1 cellular context compared by ENCODE assay signal in the genomic region with DNA sequence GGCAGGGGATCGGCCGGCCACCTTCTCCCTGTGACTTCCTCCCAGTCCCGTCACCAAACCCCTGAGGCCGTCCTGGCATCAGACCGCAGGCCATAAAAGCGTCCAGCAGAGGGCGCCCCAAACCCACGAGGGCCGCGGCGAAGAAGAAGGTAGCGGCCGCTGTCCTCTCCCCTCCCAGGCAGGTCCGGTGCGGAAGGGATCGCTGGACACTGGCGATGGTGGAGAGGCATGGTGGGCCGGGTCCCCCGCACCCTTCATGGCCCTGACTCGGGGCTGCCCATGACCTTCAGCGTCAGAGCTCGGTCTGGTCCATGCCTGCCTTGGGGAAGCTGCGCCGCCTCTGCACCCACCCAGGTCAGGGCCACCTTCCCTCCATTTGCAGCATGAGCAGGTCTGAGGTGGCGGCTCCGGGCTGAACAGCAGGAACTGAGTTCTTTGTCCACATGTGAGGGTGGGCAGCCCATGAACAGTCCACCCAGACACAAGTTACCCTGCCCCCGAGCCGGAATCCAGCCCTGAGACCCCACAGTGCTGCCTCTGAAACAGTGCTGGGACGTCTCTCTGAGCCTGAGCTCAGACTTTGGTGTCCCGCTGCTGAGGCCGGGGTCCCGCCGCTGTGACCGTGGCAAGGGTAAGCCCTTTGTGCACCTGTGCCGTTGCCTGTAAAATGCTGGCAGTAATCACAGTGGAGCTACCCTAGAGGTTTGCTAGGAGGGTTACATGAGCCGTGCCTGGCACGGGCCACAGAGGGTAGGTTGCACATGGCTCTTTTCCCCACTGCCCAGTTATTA.
TF ChIP-seq lines count a peak whose summit lies in the region.

No MANE protein-coding gene starts in this region.

TF ChIP-seq in HepG2, 621 proteins besides CTCF, POLR2A, EP300 and RAD21 (continued from another document and continues in another):
- TF ChIP-seq, protein P1, sequence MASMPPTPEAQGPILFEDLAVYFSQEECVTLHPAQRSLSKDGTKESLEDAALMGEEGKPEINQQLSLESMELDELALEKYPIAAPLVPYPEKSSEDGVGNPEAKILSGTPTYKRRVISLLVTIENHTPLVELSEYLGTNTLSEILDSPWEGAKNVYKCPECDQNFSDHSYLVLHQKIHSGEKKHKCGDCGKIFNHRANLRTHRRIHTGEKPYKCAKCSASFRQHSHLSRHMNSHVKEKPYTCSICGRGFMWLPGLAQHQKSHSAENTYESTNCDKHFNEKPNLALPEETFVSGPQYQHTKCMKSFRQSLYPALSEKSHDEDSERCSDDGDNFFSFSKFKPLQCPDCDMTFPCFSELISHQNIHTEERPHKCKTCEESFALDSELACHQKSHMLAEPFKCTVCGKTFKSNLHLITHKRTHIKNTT (CRISPR knock-in tag; IDR thresholded peaks at IDR 0.05): no peak
- peak; percentile 96; the same call in 1 of the 2 replicates for TF ChIP-seq MTF2 (CRISPR knock-in tag; IDR thresholded peaks at IDR 0.05; ENCODE audit: borderline replicate concordance)
- peak; percentile 96 for TF ChIP-seq KDM3A (CRISPR knock-in tag; IDR thresholded peaks at IDR 0.05; ENCODE audit: low read depth)
- TF ChIP-seq, protein P2, sequence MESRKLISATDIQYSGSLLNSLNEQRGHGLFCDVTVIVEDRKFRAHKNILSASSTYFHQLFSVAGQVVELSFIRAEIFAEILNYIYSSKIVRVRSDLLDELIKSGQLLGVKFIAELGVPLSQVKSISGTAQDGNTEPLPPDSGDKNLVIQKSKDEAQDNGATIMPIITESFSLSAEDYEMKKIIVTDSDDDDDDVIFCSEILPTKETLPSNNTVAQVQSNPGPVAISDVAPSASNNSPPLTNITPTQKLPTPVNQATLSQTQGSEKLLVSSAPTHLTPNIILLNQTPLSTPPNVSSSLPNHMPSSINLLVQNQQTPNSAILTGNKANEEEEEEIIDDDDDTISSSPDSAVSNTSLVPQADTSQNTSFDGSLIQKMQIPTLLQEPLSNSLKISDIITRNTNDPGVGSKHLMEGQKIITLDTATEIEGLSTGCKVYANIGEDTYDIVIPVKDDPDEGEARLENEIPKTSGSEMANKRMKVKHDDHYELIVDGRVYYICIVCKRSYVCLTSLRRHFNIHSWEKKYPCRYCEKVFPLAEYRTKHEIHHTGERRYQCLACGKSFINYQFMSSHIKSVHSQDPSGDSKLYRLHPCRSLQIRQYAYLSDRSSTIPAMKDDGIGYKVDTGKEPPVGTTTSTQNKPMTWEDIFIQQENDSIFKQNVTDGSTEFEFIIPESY (CRISPR knock-in tag; IDR thresholded peaks at IDR 0.05): peak; percentile 73
- TF ChIP-seq PPARG (CRISPR knock-in tag; conservative IDR thresholded peaks at IDR 0.05): 0 out of 2 replicates have a peak, but pooled peaks have one; percentile 45
- peak; percentile 83 for TF ChIP-seq ZBTB7A (CRISPR knock-in tag; IDR thresholded peaks at IDR 0.05)
- peak; percentile 83; the same call in 1 of the 2 replicates for TF ChIP-seq CAMTA2 (CRISPR knock-in tag; IDR thresholded peaks at IDR 0.05; ENCODE audit: borderline replicate concordance)
- peak; percentile 13; the same call in 1 of the 2 replicates for TF ChIP-seq ZNF747 (CRISPR knock-in tag; IDR thresholded peaks at IDR 0.05; ENCODE audit: borderline replicate concordance)
- TF ChIP-seq CC2D1A (CRISPR knock-in tag; IDR thresholded peaks at IDR 0.05): no peak
- TF ChIP-seq ZFY (CRISPR knock-in tag; IDR thresholded peaks at IDR 0.05): peak; percentile 57; the same call in 1 of the 2 replicates
- TF ChIP-seq, protein P3, sequence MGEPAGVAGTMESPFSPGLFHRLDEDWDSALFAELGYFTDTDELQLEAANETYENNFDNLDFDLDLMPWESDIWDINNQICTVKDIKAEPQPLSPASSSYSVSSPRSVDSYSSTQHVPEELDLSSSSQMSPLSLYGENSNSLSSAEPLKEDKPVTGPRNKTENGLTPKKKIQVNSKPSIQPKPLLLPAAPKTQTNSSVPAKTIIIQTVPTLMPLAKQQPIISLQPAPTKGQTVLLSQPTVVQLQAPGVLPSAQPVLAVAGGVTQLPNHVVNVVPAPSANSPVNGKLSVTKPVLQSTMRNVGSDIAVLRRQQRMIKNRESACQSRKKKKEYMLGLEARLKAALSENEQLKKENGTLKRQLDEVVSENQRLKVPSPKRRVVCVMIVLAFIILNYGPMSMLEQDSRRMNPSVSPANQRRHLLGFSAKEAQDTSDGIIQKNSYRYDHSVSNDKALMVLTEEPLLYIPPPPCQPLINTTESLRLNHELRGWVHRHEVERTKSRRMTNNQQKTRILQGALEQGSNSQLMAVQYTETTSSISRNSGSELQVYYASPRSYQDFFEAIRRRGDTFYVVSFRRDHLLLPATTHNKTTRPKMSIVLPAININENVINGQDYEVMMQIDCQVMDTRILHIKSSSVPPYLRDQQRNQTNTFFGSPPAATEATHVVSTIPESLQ (CRISPR knock-in tag; conservative IDR thresholded peaks at IDR 0.05): no peak
- 0 out of 2 replicates have a peak, but pooled peaks have one; percentile 7 for TF ChIP-seq NCOA2 (CRISPR knock-in tag; IDR thresholded peaks at IDR 0.05)
- no peak for TF ChIP-seq NAIF1 (CRISPR knock-in tag; IDR thresholded peaks at IDR 0.05; ENCODE audit: borderline replicate concordance)
- no peak for TF ChIP-seq ZNF577 (CRISPR knock-in tag; IDR thresholded peaks at IDR 0.05; ENCODE audit: borderline replicate concordance, low read depth)
- TF ChIP-seq, protein P4, sequence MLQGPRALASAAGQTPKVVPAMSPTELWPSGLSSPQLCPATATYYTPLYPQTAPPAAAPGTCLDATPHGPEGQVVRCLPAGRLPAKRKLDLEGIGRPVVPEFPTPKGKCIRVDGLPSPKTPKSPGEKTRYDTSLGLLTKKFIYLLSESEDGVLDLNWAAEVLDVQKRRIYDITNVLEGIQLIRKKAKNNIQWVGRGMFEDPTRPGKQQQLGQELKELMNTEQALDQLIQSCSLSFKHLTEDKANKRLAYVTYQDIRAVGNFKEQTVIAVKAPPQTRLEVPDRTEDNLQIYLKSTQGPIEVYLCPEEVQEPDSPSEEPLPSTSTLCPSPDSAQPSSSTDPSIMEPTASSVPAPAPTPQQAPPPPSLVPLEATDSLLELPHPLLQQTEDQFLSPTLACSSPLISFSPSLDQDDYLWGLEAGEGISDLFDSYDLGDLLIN (CRISPR knock-in tag; IDR thresholded peaks at IDR 0.05; ENCODE audit: borderline replicate concordance): no peak
- TF ChIP-seq, protein P5, sequence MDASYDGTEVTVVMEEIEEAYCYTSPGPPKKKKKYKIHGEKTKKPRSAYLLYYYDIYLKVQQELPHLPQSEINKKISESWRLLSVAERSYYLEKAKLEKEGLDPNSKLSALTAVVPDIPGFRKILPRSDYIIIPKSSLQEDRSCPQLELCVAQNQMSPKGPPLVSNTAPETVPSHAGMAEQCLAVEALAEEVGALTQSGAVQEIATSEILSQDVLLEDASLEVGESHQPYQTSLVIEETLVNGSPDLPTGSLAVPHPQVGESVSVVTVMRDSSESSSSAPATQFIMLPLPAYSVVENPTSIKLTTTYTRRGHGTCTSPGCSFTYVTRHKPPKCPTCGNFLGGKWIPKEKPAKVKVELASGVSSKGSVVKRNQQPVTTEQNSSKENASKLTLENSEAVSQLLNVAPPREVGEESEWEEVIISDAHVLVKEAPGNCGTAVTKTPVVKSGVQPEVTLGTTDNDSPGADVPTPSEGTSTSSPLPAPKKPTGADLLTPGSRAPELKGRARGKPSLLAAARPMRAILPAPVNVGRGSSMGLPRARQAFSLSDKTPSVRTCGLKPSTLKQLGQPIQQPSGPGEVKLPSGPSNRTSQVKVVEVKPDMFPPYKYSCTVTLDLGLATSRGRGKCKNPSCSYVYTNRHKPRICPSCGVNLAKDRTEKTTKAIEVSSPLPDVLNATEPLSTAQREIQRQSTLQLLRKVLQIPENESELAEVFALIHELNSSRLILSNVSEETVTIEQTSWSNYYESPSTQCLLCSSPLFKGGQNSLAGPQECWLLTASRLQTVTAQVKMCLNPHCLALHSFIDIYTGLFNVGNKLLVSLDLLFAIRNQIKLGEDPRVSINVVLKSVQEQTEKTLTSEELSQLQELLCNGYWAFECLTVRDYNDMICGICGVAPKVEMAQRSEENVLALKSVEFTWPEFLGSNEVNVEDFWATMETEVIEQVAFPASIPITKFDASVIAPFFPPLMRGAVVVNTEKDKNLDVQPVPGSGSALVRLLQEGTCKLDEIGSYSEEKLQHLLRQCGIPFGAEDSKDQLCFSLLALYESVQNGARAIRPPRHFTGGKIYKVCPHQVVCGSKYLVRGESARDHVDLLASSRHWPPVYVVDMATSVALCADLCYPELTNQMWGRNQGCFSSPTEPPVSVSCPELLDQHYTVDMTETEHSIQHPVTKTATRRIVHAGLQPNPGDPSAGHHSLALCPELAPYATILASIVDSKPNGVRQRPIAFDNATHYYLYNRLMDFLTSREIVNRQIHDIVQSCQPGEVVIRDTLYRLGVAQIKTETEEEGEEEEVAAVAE (CRISPR knock-in tag; IDR thresholded peaks at IDR 0.05; ENCODE audit: borderline replicate concordance): no peak; the same call in 1 of the 2 replicates
- TF ChIP-seq ZFP36L2 (CRISPR knock-in tag; IDR thresholded peaks at IDR 0.05): no peak; the same call in 1 of the 2 replicates
- no peak for TF ChIP-seq ZNF264 (CRISPR knock-in tag; IDR thresholded peaks at IDR 0.05)
- peak; percentile 36; the same call in 1 of the 2 replicates for TF ChIP-seq ZNF12 (CRISPR knock-in tag; IDR thresholded peaks at IDR 0.05)
- no peak for TF ChIP-seq HES4 (CRISPR knock-in tag; IDR thresholded peaks at IDR 0.05; ENCODE audit: borderline replicate concordance)
- TF ChIP-seq HNRNPK (IDR thresholded peaks at IDR 0.05; ENCODE audit: low read depth, low read length, poor library complexity, severe bottlenecking): no peak
- TF ChIP-seq, protein P6, sequence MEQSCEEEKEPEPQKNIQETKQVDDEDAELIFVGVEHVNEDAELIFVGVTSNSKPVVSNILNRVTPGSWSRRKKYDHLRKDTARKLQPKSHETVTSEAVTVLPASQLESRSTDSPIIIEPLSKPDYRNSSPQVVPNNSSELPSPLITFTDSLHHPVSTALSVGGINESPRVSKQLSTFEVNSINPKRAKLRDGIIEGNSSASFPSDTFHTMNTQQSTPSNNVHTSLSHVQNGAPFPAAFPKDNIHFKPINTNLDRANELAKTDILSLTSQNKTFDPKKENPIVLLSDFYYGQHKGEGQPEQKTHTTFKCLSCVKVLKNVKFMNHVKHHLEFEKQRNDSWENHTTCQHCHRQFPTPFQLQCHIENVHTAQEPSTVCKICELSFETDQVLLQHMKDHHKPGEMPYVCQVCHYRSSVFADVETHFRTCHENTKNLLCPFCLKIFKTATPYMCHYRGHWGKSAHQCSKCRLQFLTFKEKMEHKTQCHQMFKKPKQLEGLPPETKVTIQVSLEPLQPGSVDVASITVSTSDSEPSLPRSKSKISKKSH (CRISPR knock-in tag; IDR thresholded peaks at IDR 0.05; ENCODE audit: borderline replicate concordance): no peak; the same call in 1 of the 2 replicates
- no peak for TF ChIP-seq MAFK (conservative IDR thresholded peaks at IDR 0.05 in 1 of 2, IDR thresholded peaks at IDR 0.05 in 1 of 2; ENCODE audit: low read length in 2 of 2)
- no peak for TF ChIP-seq GTF2F1 (IDR thresholded peaks at IDR 0.05; ENCODE audit: low read length)
- TF ChIP-seq, protein P7, sequence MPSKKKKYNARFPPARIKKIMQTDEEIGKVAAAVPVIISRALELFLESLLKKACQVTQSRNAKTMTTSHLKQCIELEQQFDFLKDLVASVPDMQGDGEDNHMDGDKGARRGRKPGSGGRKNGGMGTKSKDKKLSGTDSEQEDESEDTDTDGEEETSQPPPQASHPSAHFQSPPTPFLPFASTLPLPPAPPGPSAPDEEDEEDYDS (CRISPR knock-in tag; IDR thresholded peaks at IDR 0.05): peak; percentile 24; the same call in 1 of the 2 replicates
- peak; percentile 97; the same call in 1 of the 2 replicates for TF ChIP-seq GTF3A (CRISPR knock-in tag; conservative IDR thresholded peaks at IDR 0.05)
- TF ChIP-seq, protein P8, sequence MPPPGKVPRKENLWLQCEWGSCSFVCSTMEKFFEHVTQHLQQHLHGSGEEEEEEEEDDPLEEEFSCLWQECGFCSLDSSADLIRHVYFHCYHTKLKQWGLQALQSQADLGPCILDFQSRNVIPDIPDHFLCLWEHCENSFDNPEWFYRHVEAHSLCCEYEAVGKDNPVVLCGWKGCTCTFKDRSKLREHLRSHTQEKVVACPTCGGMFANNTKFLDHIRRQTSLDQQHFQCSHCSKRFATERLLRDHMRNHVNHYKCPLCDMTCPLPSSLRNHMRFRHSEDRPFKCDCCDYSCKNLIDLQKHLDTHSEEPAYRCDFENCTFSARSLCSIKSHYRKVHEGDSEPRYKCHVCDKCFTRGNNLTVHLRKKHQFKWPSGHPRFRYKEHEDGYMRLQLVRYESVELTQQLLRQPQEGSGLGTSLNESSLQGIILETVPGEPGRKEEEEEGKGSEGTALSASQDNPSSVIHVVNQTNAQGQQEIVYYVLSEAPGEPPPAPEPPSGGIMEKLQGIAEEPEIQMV (CRISPR knock-in tag; IDR thresholded peaks at IDR 0.05; ENCODE audit: low read depth): peak; percentile 89
- no peak for TF ChIP-seq SAFB2 (CRISPR knock-in tag; IDR thresholded peaks at IDR 0.05; ENCODE audit: borderline replicate concordance, low read depth)
- peak; percentile 46; the same call in 1 of the 2 replicates for TF ChIP-seq NR2C2 (CRISPR knock-in tag; IDR thresholded peaks at IDR 0.05; ENCODE audit: borderline replicate concordance)
- TF ChIP-seq NR3C1 (CRISPR knock-in tag; IDR thresholded peaks at IDR 0.05): no peak
- no peak for TF ChIP-seq CENPT (CRISPR knock-in tag; IDR thresholded peaks at IDR 0.05; ENCODE audit: low read depth)
- TF ChIP-seq ZBTB38 (CRISPR knock-in tag; IDR thresholded peaks at IDR 0.05): peak; percentile 85
- TF ChIP-seq GATAD1 (CRISPR knock-in tag; IDR thresholded peaks at IDR 0.05): no peak; the same call in 1 of the 2 replicates
- TF ChIP-seq TCF7L2 (IDR thresholded peaks at IDR 0.05; ENCODE audit: low read depth, low read length): no peak
- no peak for TF ChIP-seq ZNF549 (CRISPR knock-in tag; IDR thresholded peaks at IDR 0.05)
- peak; percentile 90 for TF ChIP-seq FOXC1 (CRISPR knock-in tag; IDR thresholded peaks at IDR 0.05; ENCODE audit: borderline replicate concordance)
- TF ChIP-seq ZNF564 (CRISPR knock-in tag; IDR thresholded peaks at IDR 0.05): no peak
- TF ChIP-seq MZF1 (CRISPR knock-in tag; IDR thresholded peaks at IDR 0.05; ENCODE audit: borderline replicate concordance): peak; percentile 92; the same call in 1 of the 2 replicates
- TF ChIP-seq ZSCAN31 (CRISPR knock-in tag; IDR thresholded peaks at IDR 0.05; ENCODE audit: low read depth): no peak
- TF ChIP-seq DNMT3B (CRISPR knock-in tag; conservative IDR thresholded peaks at IDR 0.05): peak; percentile 80; the same call in 1 of the 2 replicates
- 0 out of 2 replicates have a peak, but pooled peaks have one; percentile 23 for TF ChIP-seq POLR2G (IDR thresholded peaks at IDR 0.05; ENCODE audit: low read depth, low read length)
- TF ChIP-seq MXI1 (IDR thresholded peaks at IDR 0.05; ENCODE audit: borderline replicate concordance, low read depth, low read length): peak; percentile 18; the same call in 2 of the 3 replicates
- TF ChIP-seq ZNF816 (CRISPR knock-in tag; IDR thresholded peaks at IDR 0.05; ENCODE audit: borderline replicate concordance): no peak
- no peak for TF ChIP-seq SCMH1 (CRISPR knock-in tag; IDR thresholded peaks at IDR 0.05; ENCODE audit: borderline replicate concordance)
- no peak for TF ChIP-seq ADNP (CRISPR knock-in tag; IDR thresholded peaks at IDR 0.05)
- TF ChIP-seq MIER2 (CRISPR knock-in tag; IDR thresholded peaks at IDR 0.05): peak; percentile 80; the same call in 1 of the 2 replicates
- TF ChIP-seq ATAD3A (CRISPR knock-in tag; IDR thresholded peaks at IDR 0.05): no peak
- no peak for TF ChIP-seq ZNF7 (CRISPR knock-in tag; IDR thresholded peaks at IDR 0.05)
- TF ChIP-seq SETDB1 (CRISPR knock-in tag; IDR thresholded peaks at IDR 0.05; ENCODE audit: borderline replicate concordance): no peak
- TF ChIP-seq ZNF34 (CRISPR knock-in tag; IDR thresholded peaks at IDR 0.05; ENCODE audit: borderline replicate concordance): 0 out of 2 replicates have a peak, but pooled peaks have one; percentile 69
